1 cellular context compared by ENCODE assay signal in the genomic region with DNA sequence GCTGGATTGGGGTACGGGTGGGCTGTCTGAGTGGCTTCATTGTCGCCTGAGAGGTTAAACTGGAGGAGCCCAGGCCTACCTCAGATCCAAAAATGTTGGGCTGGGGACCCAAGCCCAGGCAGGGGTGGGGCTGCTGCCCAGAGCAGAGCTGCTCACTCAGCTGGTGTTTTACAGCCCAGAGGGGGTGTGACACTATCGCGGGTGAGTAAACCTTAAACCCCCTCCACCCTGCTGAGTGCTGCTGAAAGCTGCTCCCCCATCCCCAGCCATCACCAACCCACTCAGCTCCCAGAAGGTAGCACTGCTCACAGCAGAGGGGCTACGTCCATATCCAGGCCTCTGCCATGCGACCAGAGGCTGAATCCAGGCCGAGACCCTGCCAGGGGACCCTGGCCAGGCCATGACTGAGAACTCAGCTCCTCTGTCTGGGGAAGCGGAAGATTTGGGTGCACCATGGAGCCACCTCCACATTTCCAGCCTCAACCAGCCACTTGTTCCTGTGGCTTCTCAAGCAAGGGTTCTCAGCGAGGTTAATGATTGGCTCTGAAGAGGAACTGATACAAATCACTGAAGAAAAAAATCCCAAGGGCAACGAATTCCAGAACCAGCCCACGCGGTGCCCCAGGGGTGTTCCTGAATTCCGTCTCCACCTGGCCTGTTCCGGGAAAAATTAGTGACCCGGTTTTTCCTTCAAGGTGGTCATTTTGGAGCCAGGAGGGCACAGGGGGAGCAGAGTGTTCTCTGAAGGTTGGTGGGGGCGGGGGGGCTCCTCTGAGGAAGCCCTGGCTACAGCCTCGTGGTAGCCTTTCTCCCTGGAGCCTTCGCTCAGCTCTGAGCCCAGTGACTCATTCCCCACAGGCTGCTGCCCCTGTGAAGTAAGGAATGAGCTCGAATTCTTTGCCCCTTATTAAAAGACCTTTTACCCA.
TF ChIP-seq lines count a peak whose summit lies in the region.

No MANE protein-coding gene starts in this region.

TF ChIP-seq in HEK293, 187 proteins besides CTCF, POLR2A, EP300 and RAD21 (continued from another document):
- TF ChIP-seq ZNF112 (tag by site-specific recombination; IDR thresholded peaks at IDR 0.05) (no peak), ZBTB48 (tag by site-specific recombination; IDR thresholded peaks at IDR 0.05) (no peak), ZNF423 (tag by site-specific recombination; IDR thresholded peaks at IDR 0.05) (no peak), ZNF561 (tag by site-specific recombination; IDR thresholded peaks at IDR 0.05; ENCODE audit: borderline replicate concordance) (no peak), ZNF624 (tag by site-specific recombination; IDR thresholded peaks at IDR 0.05) (no peak), ZNF341 (tag by site-specific recombination; IDR thresholded peaks at IDR 0.05; ENCODE audit: low read depth) (peak; percentile 32; the same call in 1 of the 2 replicates), ZNF449 (tag by site-specific recombination; IDR thresholded peaks at IDR 0.05) (peak; percentile 80), ZNF623 (tag by site-specific recombination; IDR thresholded peaks at IDR 0.05) (no peak)
- TF ChIP-seq, protein P1, sequence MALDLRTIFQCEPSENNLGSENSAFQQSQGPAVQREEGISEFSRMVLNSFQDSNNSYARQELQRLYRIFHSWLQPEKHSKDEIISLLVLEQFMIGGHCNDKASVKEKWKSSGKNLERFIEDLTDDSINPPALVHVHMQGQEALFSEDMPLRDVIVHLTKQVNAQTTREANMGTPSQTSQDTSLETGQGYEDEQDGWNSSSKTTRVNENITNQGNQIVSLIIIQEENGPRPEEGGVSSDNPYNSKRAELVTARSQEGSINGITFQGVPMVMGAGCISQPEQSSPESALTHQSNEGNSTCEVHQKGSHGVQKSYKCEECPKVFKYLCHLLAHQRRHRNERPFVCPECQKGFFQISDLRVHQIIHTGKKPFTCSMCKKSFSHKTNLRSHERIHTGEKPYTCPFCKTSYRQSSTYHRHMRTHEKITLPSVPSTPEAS (tag by site-specific recombination; IDR thresholded peaks at IDR 0.05): no peak
